ENCODE assay signal across 30 cellular contexts in genomic region chr6:12277401-12277800, GRCh38. TPM values are rescaled to one million over a fixed set of nuclear protein-coding genes. Genes with fewer than 3 reads are reported as not detected.
"Had no signal": no experiment of that assay in that cellular context is flagged by ENCODE, and none has a peak within 500 bp of the region (broad histone marks: within the 10 kb centered on the region; RNA-seq: fewer than 3 reads in every experiment).

No MANE protein-coding gene starts in this region.

- H3K4me1 Mint-ChIP-seq: brain had no signal

- DNase-seq: activated CD4-positive, alpha-beta memory T cell treated with anti-CD3 and anti-CD28 coated beads, Interleukin-2, amount 10 ng/mL, durations not matched to agents 7 days and 5 days; activated CD4-positive, alpha-beta T cell treated with anti-CD3 and anti-CD28 coated beads for 36 hours; activated CD4-positive, alpha-beta T cell treated with anti-CD3 and anti-CD28 coated beads, Interleukin-2, amount 10 ng/mL, durations not matched to agents 7 days and 5 days; activated CD4-positive, alpha-beta T cell treated with anti-CD3 and anti-CD28 coated beads, Interleukin-2, amount 50 U/mL, for 4 hours; activated CD4-positive, CD25-positive, alpha-beta regulatory T cell; activated CD4-positive, CD25-positive, alpha-beta regulatory T cell treated with anti-CD3 and anti-CD28 coated beads, Interleukin-2, amount 50 U/mL, for 72 hours; activated effector memory CD4-positive, alpha-beta T cell treated with anti-CD3 and anti-CD28 coated beads, Interleukin-2, amount 50 U/mL, for 16 hours; activated naive CD4-positive, alpha-beta T cell treated with anti-CD3 and anti-CD28 coated beads, Interleukin-2, amount 10 ng/mL, durations not matched to agents 7 days and 5 days; activated naive CD8-positive, alpha-beta T cell treated with anti-CD3 and anti-CD28 coated beads, Interleukin-2, amount 10 ng/mL, durations not matched to agents 7 days and 5 days; activated T-cell treated with anti-CD3 and anti-CD28 coated beads, Interleukin-2, amount 50 U/mL, for 4 hours; central memory CD4-positive, alpha-beta T cell; cerebellar nuclear complex; colonic mucosa; effector CD8-positive, alpha-beta T cell; esophagus squamous epithelium; foreskin melanocyte; heart right ventricle; T-helper 17 cell; T1000 had no signal

- H3K27me3 ChIP-seq: ascending aorta, cardiac muscle cell, colonic mucosa, esophagus squamous epithelium, gastroesophageal sphincter, hepatocyte had no signal

- H3K27ac ChIP-seq: ascending aorta, breast epithelium, cardiac muscle cell, colonic mucosa, esophagus squamous epithelium, gastroesophageal sphincter, heart right ventricle had no signal

- H3K4me3 ChIP-seq: ascending aorta, breast epithelium, cardiac muscle cell, colonic mucosa, esophagus squamous epithelium, gastroesophageal sphincter, heart right ventricle, hepatocyte had no signal

- H3K36me3 ChIP-seq: ascending aorta, breast epithelium, cardiac muscle cell, colonic mucosa, esophagus squamous epithelium, gastroesophageal sphincter, heart right ventricle had no signal

- H3K9me3 Mint-ChIP-seq: activated naive CD4-positive, alpha-beta T cell treated with anti-CD3 and anti-CD28 coated beads, Interleukin-2, amount 10 ng/mL, durations not matched to agents 7 days and 5 days; activated T-cell treated with anti-CD3 and anti-CD28 coated beads, Interleukin-2, amount 50 U/mL, for 4 hours; activated T-helper 2 cell treated with anti-CD3 and anti-CD28 coated beads, Interferon-gamma antibody, Interleukin-2, Interleukin-4, amounts not matched to agents 10 μg/mL and 5 μg/mL and 100 μg/mL, durations not matched to agents 14 hours and 24 hours and 36 hours; T-helper 2 cell treated with Interferon-gamma antibody and Interleukin-4, amounts not matched to agents 5 μg/mL and 100 μg/mL, for 36 hours had no signal

- H3K4me3 Mint-ChIP-seq: activated CD4-positive, alpha-beta memory T cell treated with anti-CD3 and anti-CD28 coated beads, Interleukin-2, amount 10 ng/mL, durations not matched to agents 7 days and 5 days; activated CD4-positive, alpha-beta T cell treated with anti-CD3 and anti-CD28 coated beads for 36 hours; activated CD4-positive, alpha-beta T cell treated with anti-CD3 and anti-CD28 coated beads, Interleukin-2, amount 10 ng/mL, durations not matched to agents 7 days and 5 days; activated naive CD4-positive, alpha-beta T cell treated with anti-CD3 and anti-CD28 coated beads, Interleukin-2, amount 10 ng/mL, durations not matched to agents 7 days and 5 days; activated naive CD8-positive, alpha-beta T cell treated with anti-CD3 and anti-CD28 coated beads, Interleukin-2, amount 10 ng/mL, durations not matched to agents 7 days and 5 days; activated T-cell treated with anti-CD3 and anti-CD28 coated beads, Interleukin-2, amount 50 U/mL, for 4 hours; brain; T-helper 17 cell; T-helper 2 cell treated with Interferon-gamma antibody and Interleukin-4, amounts not matched to agents 5 μg/mL and 100 μg/mL, for 36 hours had no signal

- H3K27me3 Mint-ChIP-seq: activated naive CD8-positive, alpha-beta T cell treated with anti-CD3 and anti-CD28 coated beads, Interleukin-2, amount 10 ng/mL, durations not matched to agents 7 days and 5 days had no signal

- FAIRE-seq: endometrium, endothelial cell of umbilical vein had no signal

- H3K27ac Mint-ChIP-seq: activated CD4-positive, alpha-beta memory T cell treated with anti-CD3 and anti-CD28 coated beads, Interleukin-2, amount 10 ng/mL, durations not matched to agents 7 days and 5 days; activated CD4-positive, alpha-beta T cell treated with anti-CD3 and anti-CD28 coated beads for 36 hours; activated CD4-positive, alpha-beta T cell treated with anti-CD3 and anti-CD28 coated beads, Interleukin-2, amount 10 ng/mL, durations not matched to agents 7 days and 5 days; activated naive CD4-positive, alpha-beta T cell treated with anti-CD3 and anti-CD28 coated beads, Interleukin-2, amount 10 ng/mL, durations not matched to agents 7 days and 5 days; activated naive CD4-positive, alpha-beta T cell treated with anti-CD3 and anti-CD28 coated beads, Interleukin-2, amount 50 U/mL, for 72 hours; activated naive CD8-positive, alpha-beta T cell treated with anti-CD3 and anti-CD28 coated beads, Interleukin-2, amount 10 ng/mL, durations not matched to agents 7 days and 5 days; activated T-helper 2 cell treated with anti-CD3 and anti-CD28 coated beads, Interferon-gamma antibody, Interleukin-2, Interleukin-4, amounts not matched to agents 10 μg/mL and 5 μg/mL and 100 μg/mL, durations not matched to agents 14 hours and 24 hours and 36 hours; brain; T-helper 17 cell; T-helper 2 cell treated with Interferon-gamma antibody and Interleukin-4, amounts not matched to agents 5 μg/mL and 100 μg/mL, for 36 hours had no signal

- H3K36me3 Mint-ChIP-seq: activated naive CD4-positive, alpha-beta T cell treated with anti-CD3 and anti-CD28 coated beads, Interleukin-2, amount 10 ng/mL, durations not matched to agents 7 days and 5 days; activated naive CD4-positive, alpha-beta T cell treated with anti-CD3 and anti-CD28 coated beads, Interleukin-2, amount 50 U/mL, for 72 hours; brain had no signal

- H3K9me3 ChIP-seq: breast epithelium, colonic mucosa, esophagus squamous epithelium, gastroesophageal sphincter had no signal

- ATAC-seq: activated CD4-positive, alpha-beta T cell treated with anti-CD3 and anti-CD28 coated beads for 36 hours; activated naive CD4-positive, alpha-beta T cell treated with anti-CD3 and anti-CD28 coated beads, Interleukin-2, amount 50 U/mL, for 72 hours; activated T-cell treated with anti-CD3 and anti-CD28 coated beads, Interleukin-2, amount 50 U/mL, for 4 hours; gastroesophageal sphincter; heart right ventricle; T-helper 17 cell had no signal

- H3K4me1 ChIP-seq: breast epithelium, colonic mucosa had no signal

RNA-seq across cellular contexts. Expression of gene EDN1, which starts 12.8 kb away (rescaled TPM):
- total RNA-seq: activated CD4-positive, alpha-beta T cell treated with anti-CD3 and anti-CD28 coated beads for 36 hours had no signal
